Comparison of ENCODE assay signal across 11 cellular contexts in the genomic region with DNA sequence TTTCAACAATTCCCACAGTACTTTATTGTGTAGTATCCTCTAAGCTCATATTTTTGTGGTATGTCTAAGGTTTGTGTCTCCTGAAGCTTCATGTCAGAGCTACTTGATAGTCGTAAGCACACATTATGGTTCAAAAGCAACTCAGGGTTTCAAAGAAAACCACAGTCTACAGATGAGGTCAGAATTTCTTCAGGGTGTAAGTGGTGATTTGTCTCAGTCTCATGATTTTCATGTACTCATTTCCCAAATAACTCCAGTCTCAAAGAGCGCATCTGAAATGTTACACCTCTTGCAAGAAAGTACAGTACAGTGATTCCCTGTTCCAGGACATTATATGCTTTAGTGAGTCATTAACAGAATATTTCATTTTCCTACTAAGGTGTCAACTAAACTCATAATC. TPM values are rescaled to one million over a fixed set of nuclear protein-coding genes. Genes with fewer than 3 reads are reported as not detected.
DNase-seq lines count a peak whose midpoint lies in the region; ATAC-seq and TF ChIP-seq lines count a peak whose summit lies in the region.
"Had no signal": no experiment of that assay in that cellular context is flagged by ENCODE, and none has a peak within 500 bp of the region (broad histone marks: within the 10 kb centered on the region; RNA-seq: fewer than 3 reads in every experiment).

No MANE protein-coding gene starts in this region.

- H3K4me3 Mint-ChIP-seq in natural killer cell treated with Interleukin-12 subunit alpha and Interleukin-12 subunit beta and Interleukin-15 and Interleukin-18, amount 100 ng/mL, for 72 hours = no peak overlapping the region
- no peak overlapping the region for H3K4me3 Mint-ChIP-seq in natural killer cell

- TF ChIP-seq POLR2A in testis (IDR thresholded peaks at IDR 0.05) = no peak

- no peaks in the 10 kb centered on the region for H3K36me3 Mint-ChIP-seq in natural killer cell treated with Interleukin-12 subunit alpha and Interleukin-12 subunit beta and Interleukin-15 and Interleukin-18, amount 100 ng/mL, for 72 hours
- no peaks in the 10 kb centered on the region for H3K36me3 Mint-ChIP-seq in natural killer cell

- no peak overlapping the region for H3K9ac ChIP-seq in mammary epithelial cell (ENCODE audit: insufficient read depth, low read length)

- no peaks in the 10 kb centered on the region for H4K20me1 ChIP-seq in mammary epithelial cell (ENCODE audit: insufficient read depth, low read length)

- 96% methylated on average over 2 of the region's 2 CpGs for WGBS in mammary epithelial cell (ENCODE audit: low coverage, missing lambda C conversion rate)
- 68 to 74% methylated on average over 2 of the region's 2 CpGs for WGBS in testis, 2 donors

- dilution Hi-C loops in mammary epithelial cell (cut with HindIII; ENCODE audit: low sequenced_read_pairs) = no loop called here

- H3K4me1 Mint-ChIP-seq in natural killer cell treated with Interleukin-12 subunit alpha and Interleukin-12 subunit beta and Interleukin-15 and Interleukin-18, amount 100 ng/mL, for 72 hours (ENCODE audit: low read depth in 2 of 2) = peaks cover 18 to 30% of the 10 kb centered on the region in 2 donors
- H3K4me1 Mint-ChIP-seq in natural killer cell = peaks cover 0 to 13% of the 10 kb centered on the region in 2 donors

- CTCF ChIA-PET in mammary epithelial cell (lab: Charles Lee; ENCODE audit: low non-redundant PET) = no interaction called here

- in situ Hi-C loops in mammary epithelial cell (cut with MboI; ENCODE audit: low sequenced_read_pairs in 2 of 2) = no loop called here

- no peak for TF ChIP-seq CTCF in natural killer cell (IDR thresholded peaks at IDR 0.05)
- TF ChIP-seq CTCF in mammary epithelial cell (conservative IDR thresholded peaks at IDR 0.05 in 1 of 2, IDR thresholded peaks at IDR 0.05 in 1 of 2; ENCODE audit: extremely low read depth in 1 of 2, insufficient read depth in 1 of 2, low read depth in 1 of 2, low read length in 2 of 2) = no peak
- TF ChIP-seq CTCF in testis (IDR thresholded peaks at IDR 0.05) = no peak

- H3K9me3 Mint-ChIP-seq in natural killer cell treated with Interleukin-12 subunit alpha and Interleukin-12 subunit beta and Interleukin-15 and Interleukin-18, amount 100 ng/mL, for 72 hours = no peaks in the 10 kb centered on the region
- no peaks in the 10 kb centered on the region for H3K9me3 Mint-ChIP-seq in natural killer cell

- no peak overlapping the region for H3K4me2 ChIP-seq in mammary epithelial cell (ENCODE audit: insufficient read depth, low read depth, low read length)

- DNase-seq in natural killer cell treated with Interleukin-12 subunit alpha and Interleukin-12 subunit beta and Interleukin-15 and Interleukin-18, amount 100 ng/mL, for 72 hours (ENCODE audit: low spot score) = no peak
- DNase-seq in natural killer cell (no peak), mammary epithelial cell (peak; percentile 27), testis (no peak), NCI-H1930 (lab: John Stamatoyannopoulos, UW) (no peak), DMS153 (lab: John Stamatoyannopoulos, UW) (no peak), CD1c-positive myeloid dendritic cell (ENCODE audit: extremely low spot score) (no peak)
- DNase-seq: NCI-H1694, OCI-M1, T-helper 9 cell had no signal

- H3K79me2 ChIP-seq in mammary epithelial cell (ENCODE audit: insufficient read depth, low read length) = no peaks in the 10 kb centered on the region

- H3K9me3 ChIP-seq in mammary epithelial cell (replicated peaks; ENCODE audit: insufficient read depth, low read length) (no peaks in the 10 kb centered on the region), testis (no peaks in the 10 kb centered on the region)

- peaks cover 0 to 2% of the 10 kb centered on the region in 2 donors for H3K27me3 Mint-ChIP-seq in natural killer cell treated with Interleukin-12 subunit alpha and Interleukin-12 subunit beta and Interleukin-15 and Interleukin-18, amount 100 ng/mL, for 72 hours
- H3K27me3 Mint-ChIP-seq in natural killer cell (ENCODE audit: low read depth in 2 of 2) = peaks cover 0 to 10% of the 10 kb centered on the region in 2 donors

- H3K36me3 ChIP-seq in mammary epithelial cell (ENCODE audit: insufficient read depth, low read length) (no peaks in the 10 kb centered on the region), testis (ENCODE audit: low read depth, missing control alignments) (no peaks in the 10 kb centered on the region)

- intact Hi-C loops in natural killer cell (cut with micrococcal nuclease) (no loop called here), mammary epithelial cell (cut with micrococcal nuclease) (no loop called here), testis (cut with DNase I; ENCODE audit: low total_unique reads) (no loop called here)

- H3K4me3 ChIP-seq in mammary epithelial cell (replicated peaks in 1 of 3; ENCODE audit: insufficient read depth in 1 of 3, low read depth in 2 of 3, low read length in 3 of 3) (no peak overlapping the region), testis (no peak overlapping the region)

- H3K27ac Mint-ChIP-seq in natural killer cell treated with Interleukin-12 subunit alpha and Interleukin-12 subunit beta and Interleukin-15 and Interleukin-18, amount 100 ng/mL, for 72 hours = peak overlapping the region; percentile 4 to 54
- H3K27ac Mint-ChIP-seq in natural killer cell = no peak overlapping the region

- H2AFZ ChIP-seq in mammary epithelial cell (ENCODE audit: low read depth, low read length) = no peak overlapping the region

- H3K4me1 ChIP-seq in mammary epithelial cell (ENCODE audit: insufficient read depth, low read length) (peaks cover 13% of the 10 kb centered on the region), testis (peaks cover 50% of the 10 kb centered on the region)

- H3K27me3 ChIP-seq in mammary epithelial cell (ENCODE audit: insufficient read depth, low read length) (no peaks in the 10 kb centered on the region), testis (no peaks in the 10 kb centered on the region)

- no TSS peak for BruUV-seq in mammary epithelial cell (replicated peaks; lab: Mats Ljungman, UMichigan)

- peak; percentile 25 to 76 for ATAC-seq in natural killer cell treated with Interleukin-12 subunit alpha and Interleukin-12 subunit beta and Interleukin-15 and Interleukin-18, amount 100 ng/mL, for 72 hours
- ATAC-seq in natural killer cell = no peak
- ATAC-seq in HG03103 (IDR thresholded peaks at IDR 0.05; ENCODE audit: low read depth, unreplicated experiment) = peak; percentile 52

- H3K27ac ChIP-seq in mammary epithelial cell (ENCODE audit: insufficient read depth, low read depth, low read length) = no peak overlapping the region
- peak overlapping the region; percentile 89 to 90 for H3K27ac ChIP-seq in testis

RNA-seq across cellular contexts. Expression of a gene that starts 47.5 kb away (rescaled TPM):
- 100 to 1,000 TPM; 119 to 183 TPM for total RNA-seq in natural killer cell treated with Interleukin-12 subunit alpha and Interleukin-12 subunit beta and Interleukin-15 and Interleukin-18, amount 100 ng/mL, for 72 hours
- total RNA-seq in natural killer cell = 10 to 100 TPM; 60.7 to 75.1 (median 63.0) TPM
- total RNA-seq in mammary epithelial cell = 100 to 1,000 TPM; 375 to 388 TPM
- polyA plus RNA-seq in mammary epithelial cell = 339 TPM
- 575 TPM for polyA minus RNA-seq in mammary epithelial cell
- total RNA-seq in testis = 100 to 1,000 TPM in 1 of 2 donors, 10 to 100 TPM in 1; 85.0 to 108 TPM
- 204 TPM for polyA plus RNA-seq in testis (ENCODE audit: insufficient read depth, low read depth, low replicate concordance)

Comparison
In these comparisons a context has a peak if more than half of its experiments do, and no peak if none do; other contexts are left out.
1. ATAC-seq: peak in natural killer cell treated with Interleukin-12 subunit alpha and Interleukin-12 subunit beta and Interleukin-15 and Interleukin-18, amount 100 ng/mL, for 72 hours (2 of 2) and HG03103 (single experiment); none in natural killer cell (0 of 3).
2. H3K27ac Mint-ChIP-seq: peak in natural killer cell treated with Interleukin-12 subunit alpha and Interleukin-12 subunit beta and Interleukin-15 and Interleukin-18, amount 100 ng/mL, for 72 hours (2 of 2); none in natural killer cell (0 of 2).